8 cellular contexts compared by ENCODE assay signal in genomic region chr14:61321385-61322010, GRCh38. TPM values are rescaled to one million over a fixed set of nuclear protein-coding genes. Genes with fewer than 3 reads are reported as not detected.
DNase-seq lines count a peak whose midpoint lies in the region; ATAC-seq and TF ChIP-seq lines count a peak whose summit lies in the region.

TSS of gene PRKCH (plus strand) at chr14:61321579. CDS start at chr14:61322102, 523 bp downstream.

- peak; percentile 52 for DNase-seq in DMS153 treated with DMSO at 0.1 percent for 48 hours (lab: John Stamatoyannopoulos, UW; ENCODE audit: unreplicated experiment)
- peak; percentile 74 for DNase-seq in H9
- DNase-seq in NCI-H1694 treated with DMSO at 0.1 percent for 48 hours (lab: John Stamatoyannopoulos, UW), result peak; percentile 26
- peak; percentile 78 for DNase-seq in activated CD4-positive, alpha-beta T cell treated with anti-CD3 and anti-CD28 coated beads for 1 hour
- DNase-seq in colonic mucosa, result peak; percentile 82
- peak; percentile 89 to 94 for DNase-seq in left lung
- DNase-seq in stimulated activated CD4-positive, alpha-beta T cell treated with anti-CD3 and anti-CD28 coated beads, Interleukin-2, amount 100 ng/mL, for 48 hours, result peak; percentile 61 to 66
- no peak for DNase-seq in putamen (ENCODE audit: low spot score)

- H3K4me2 ChIP-seq in H9 (ENCODE audit: insufficient read depth, insufficient read length, low read length), result peak within 1 kb of the TSS; percentile 87

- H4K20me1 ChIP-seq in H9 (ENCODE audit: control insufficient read depth, insufficient read depth, insufficient read length), result no peaks in the 10 kb centered on the region

- H2BK15ac ChIP-seq in H9 (ENCODE audit: low read depth, low read length), result no peak within 1 kb of the TSS

- no peak within 1 kb of the TSS for H3K56ac ChIP-seq in H9 (ENCODE audit: insufficient read length, low read depth, low read length)

- H3T11ph ChIP-seq in H9 (ENCODE audit: low read length), result no peak within 1 kb of the TSS

- peak within 1 kb of the TSS; percentile 77 to 86 for H3K4me3 Mint-ChIP-seq in H9

- no peak within 1 kb of the TSS for H2AK5ac ChIP-seq in H9 (ENCODE audit: insufficient read length, low read length)

- no peak within 1 kb of the TSS for H2BK20ac ChIP-seq in H9 (ENCODE audit: low read depth, low read length, poor library complexity, severe bottlenecking)

- no peak within 1 kb of the TSS for H3K27ac Mint-ChIP-seq in H9

- H3K4me1 ChIP-seq in H9 (ENCODE audit: insufficient read depth, low read length) (peaks cover 2% of the 10 kb centered on the region; the same call in 1 of the 2 replicates), colonic mucosa (no peaks in the 10 kb centered on the region), left lung (peaks cover 3 to 16% of the 10 kb centered on the region in 2 donors)

- H2BK5ac ChIP-seq in H9 (ENCODE audit: insufficient read length, low read length), result no peak within 1 kb of the TSS

- H3K27me3 ChIP-seq in H9 (ENCODE audit: insufficient read depth, low read length), result peaks cover 12% of the 10 kb centered on the region; the same call in 1 of the 2 replicates
- peaks cover 7% of the 10 kb centered on the region for H3K27me3 ChIP-seq in colonic mucosa
- H3K27me3 ChIP-seq in left lung, result peaks cover 0 to 25% of the 10 kb centered on the region in 2 donors

- H3K36me3 ChIP-seq in colonic mucosa (no peaks in the 10 kb centered on the region), left lung (no peaks in the 10 kb centered on the region)

- H3K4me3 ChIP-seq in colonic mucosa (peak within 1 kb of the TSS; percentile 65), left lung (peak within 1 kb of the TSS; percentile 65 to 72)

- peaks cover 16% of the 10 kb centered on the region for H3K23me2 ChIP-seq in H9 (ENCODE audit: insufficient read length, low read depth, low read length, poor library complexity, severe bottlenecking)

- peak within 1 kb of the TSS; percentile 40 for H3K18ac ChIP-seq in H9 (ENCODE audit: insufficient read length, low read depth, low read length)

- H3K27ac ChIP-seq in H9 (ENCODE audit: insufficient read length, low read depth, low read length) (no peak within 1 kb of the TSS), colonic mucosa (peak within 1 kb of the TSS; percentile 50), left lung (peak within 1 kb of the TSS; percentile 66 to 85)

- no peak within 1 kb of the TSS for H3K4ac ChIP-seq in H9 (ENCODE audit: low read depth, low read length)

- H4K5ac ChIP-seq in H9 (ENCODE audit: insufficient read length, low read depth, low read length), result no peak within 1 kb of the TSS

- no peak within 1 kb of the TSS for H4K8ac ChIP-seq in H9 (replicated peaks; ENCODE audit: insufficient read length, low read depth, low read length)

- H3K27me3 Mint-ChIP-seq in H9 (ENCODE audit: low read depth), result peaks cover 31% of the 10 kb centered on the region

- H3K9me3 Mint-ChIP-seq in H9, result peaks cover 3 to 7% of the 10 kb centered on the region in 2 experiments; a peak in 4 of 5 replicates

- no peak within 1 kb of the TSS for H2AFZ ChIP-seq in H9 (ENCODE audit: low read length)

- intact Hi-C loops in colonic mucosa (cut with DNase I), result no loop called here
- intact Hi-C loops in left lung (cut with DNase I), result loop anchor here in 1 of 2 donors (10.0 kb wide), 1 partner anchor 113 kb away; no protein-coding TSS in a partner anchor

- H2BK120ac ChIP-seq in H9 (ENCODE audit: low read depth, low read length, poor library complexity, severe bottlenecking), result no peak within 1 kb of the TSS

- H3K79me1 ChIP-seq in H9 (ENCODE audit: insufficient read depth, low read depth, low read length, poor library complexity, severe bottlenecking), result no peaks in the 10 kb centered on the region

- H3K23ac ChIP-seq in H9 (ENCODE audit: insufficient read length, low read depth, low read length), result no peak within 1 kb of the TSS

- no peaks in the 10 kb centered on the region for H3K79me2 ChIP-seq in H9 (ENCODE audit: insufficient read depth, low read length)

- H3K36me3 Mint-ChIP-seq in H9 (ENCODE audit: insufficient read depth in 1 of 3, low read depth in 3 of 3), result peaks cover 2 to 13% (median 5%) of the 10 kb centered on the region in 3 experiments; a peak in 5 of 7 replicates

- no peak within 1 kb of the TSS for H2BK12ac ChIP-seq in H9 (ENCODE audit: insufficient read length, low read depth, low read length)

- no CpG with 5 or more reads among the region's 66 CpGs for WGBS in H9 (ENCODE audit: extremely low coverage, insufficient read length, low lambda C conversion rate)

- peak; percentile 24; the same call in 1 of the 3 replicates for TF ChIP-seq CTCF in H9 (conservative IDR thresholded peaks at IDR 0.05)
- no peak for TF ChIP-seq CTCF in colonic mucosa (IDR thresholded peaks at IDR 0.05)
- TF ChIP-seq CTCF in left lung (IDR thresholded peaks at IDR 0.05), result no peak

- no peak within 1 kb of the TSS for H4K91ac ChIP-seq in H9 (ENCODE audit: insufficient read length, low read depth, low read length)

- H3K14ac ChIP-seq in H9 (ENCODE audit: insufficient read depth, low read length), result peak within 1 kb of the TSS; percentile 9; the same call in 1 of the 2 replicates

- no peak within 1 kb of the TSS for H3K9ac ChIP-seq in H9 (ENCODE audit: extremely low read depth, insufficient read length, low read length)
- H3K9ac ChIP-seq in colonic mucosa (ENCODE audit: low read depth in 2 of 2, low read length in 2 of 2), result peak within 1 kb of the TSS; percentile 28 to 67

- H3K9me3 ChIP-seq in H9 (ENCODE audit: control insufficient read depth, low read depth, low read length), result no peaks in the 10 kb centered on the region
- H3K9me3 ChIP-seq in colonic mucosa, result no peaks in the 10 kb centered on the region
- H3K9me3 ChIP-seq in left lung, result no peaks in the 10 kb centered on the region

- H3K4me1 Mint-ChIP-seq in H9, result peaks cover 10 to 15% of the 10 kb centered on the region in 2 experiments

- ATAC-seq in left lung, result peak; percentile 87

RNA-seq across cellular contexts. Expression of gene PRKCH, which starts in this region (rescaled TPM):
- 5.2 and 6.0 TPM in 2 replicates for total RNA-seq in H9 (2021)
- 10 to 100 TPM; 11.4 to 11.5 TPM for total RNA-seq in colonic mucosa
- 10 to 100 TPM; 35.2 to 48.8 TPM for total RNA-seq in left lung
